In genomic region chr20:62887147-62887859, GRCh38 we compare ENCODE assay signal across 8 cellular contexts. TPM values are rescaled to one million over a fixed set of nuclear protein-coding genes. Genes with fewer than 3 reads are reported as not detected.
DNase-seq lines count a peak whose midpoint lies in the region; ATAC-seq and TF ChIP-seq lines count a peak whose summit lies in the region.

No MANE protein-coding gene starts in this region.

- peaks cover 13% of the 10 kb centered on the region for H4K20me1 ChIP-seq in osteoblast (ENCODE audit: insufficient read depth, low read length)

- H3K27me3 ChIP-seq in osteoblast (ENCODE audit: insufficient read depth, low read length) = no peaks in the 10 kb centered on the region

- H3K79me2 ChIP-seq in osteoblast (ENCODE audit: insufficient read depth, low read length) = peaks cover under 1% of the 10 kb centered on the region

- intact Hi-C loops in activated CD4-positive, alpha-beta T cell treated with anti-CD3 and anti-CD28 coated beads, Interleukin-2, amount 10 ng/mL, durations not matched to agents 24 days and 14 days (cut with micrococcal nuclease) = no loop called here
- intact Hi-C loops in posterior vena cava (cut with DNase I) = no loop called here

- H3K4me2 ChIP-seq in osteoblast (ENCODE audit: insufficient read depth, low read length) = no peak overlapping the region

- no peak overlapping the region for H3K27ac Mint-ChIP-seq in activated CD4-positive, alpha-beta T cell treated with anti-CD3 and anti-CD28 coated beads, Interleukin-2, amount 10 ng/mL, durations not matched to agents 24 days and 14 days

- peaks cover 14% of the 10 kb centered on the region for H3K4me1 Mint-ChIP-seq in activated CD4-positive, alpha-beta T cell treated with anti-CD3 and anti-CD28 coated beads, Interleukin-2, amount 10 ng/mL, durations not matched to agents 24 days and 14 days

- H3K4me1 ChIP-seq in osteoblast (ENCODE audit: insufficient read depth, low read length) = peaks cover 17% of the 10 kb centered on the region

- H3K36me3 Mint-ChIP-seq in activated CD4-positive, alpha-beta T cell treated with anti-CD3 and anti-CD28 coated beads, Interleukin-2, amount 10 ng/mL, durations not matched to agents 24 days and 14 days (ENCODE audit: low read depth) = peaks cover 44% of the 10 kb centered on the region

- H3K9me3 ChIP-seq in osteoblast (ENCODE audit: low read depth, low read length) = no peaks in the 10 kb centered on the region

- no peaks in the 10 kb centered on the region for H3K9me3 Mint-ChIP-seq in activated CD4-positive, alpha-beta T cell treated with anti-CD3 and anti-CD28 coated beads, Interleukin-2, amount 10 ng/mL, durations not matched to agents 24 days and 14 days

- H3K27me3 Mint-ChIP-seq in activated CD4-positive, alpha-beta T cell treated with anti-CD3 and anti-CD28 coated beads, Interleukin-2, amount 10 ng/mL, durations not matched to agents 24 days and 14 days = no peaks in the 10 kb centered on the region

- POLR2A ChIA-PET in GM10248 (lab: Yijun Ruan, JAX) = no interaction called here

- no peak overlapping the region for H3K4me3 Mint-ChIP-seq in activated CD4-positive, alpha-beta T cell treated with anti-CD3 and anti-CD28 coated beads, Interleukin-2, amount 10 ng/mL, durations not matched to agents 24 days and 14 days

- H3K4me3 ChIP-seq in choroid plexus epithelial cell (ENCODE audit: low read depth, low read length) (no peak overlapping the region), osteoblast (ENCODE audit: insufficient read depth, low read length) (no peak overlapping the region)

- ATAC-seq in HG03095 (IDR thresholded peaks at IDR 0.05; ENCODE audit: unreplicated experiment) = no peak

- H3K36me3 ChIP-seq in osteoblast (ENCODE audit: insufficient read depth, low read length) = peaks cover 55% of the 10 kb centered on the region

- CTCF ChIA-PET in GM10248 (lab: Yijun Ruan, JAX) = interaction anchor here (1.5 to 6.3 kb wide), 5 partner anchors 12 to 64 kb away, joined by 4 to 66 read pairs (median 7); no protein-coding TSS in a partner anchor

- DNase-seq in activated CD4-positive, alpha-beta T cell treated with anti-CD3 and anti-CD28 coated beads, Interleukin-2, amount 10 ng/mL, durations not matched to agents 24 days and 14 days = peak; percentile 69
- no peak for DNase-seq in activated CD4-positive, alpha-beta T cell treated with anti-CD3 and anti-CD28 coated beads for 4 hours
- DNase-seq in RPMI8226 (peak; percentile 90), choroid plexus epithelial cell (ENCODE audit: low read depth) (peak; percentile 98), osteoblast (ENCODE audit: insufficient read length, low spot score, missing footprints) (peak; percentile 99), GM10248 (ENCODE audit: extremely low spot score) (no peak), posterior vena cava (ENCODE audit: low spot score) (no peak)

- TF ChIP-seq CTCF in choroid plexus epithelial cell (conservative IDR thresholded peaks at IDR 0.05; ENCODE audit: low read depth, low read length) (peak; percentile 61), osteoblast (IDR thresholded peaks at IDR 0.05; ENCODE audit: extremely low read depth, low read depth, low read length) (peak; percentile 20), GM10248 (IDR thresholded peaks at IDR 0.05; ENCODE audit: control extremely low read depth, extremely low read depth, low read depth, missing control alignments) (no peak)

- peak overlapping the region; percentile 81 for H3K27ac ChIP-seq in osteoblast (ENCODE audit: low read depth, low read length)

- no peak overlapping the region for H2AFZ ChIP-seq in osteoblast (ENCODE audit: low read length)

RNA-seq across cellular contexts. Expression of gene TCFL5, which starts 25.7 kb away (rescaled TPM):
- 5.8 and 6.2 TPM in 2 replicates for total RNA-seq in activated CD4-positive, alpha-beta T cell treated with anti-CD3 and anti-CD28 coated beads, Interleukin-2, amount 10 ng/mL, durations not matched to agents 24 days and 14 days
- total RNA-seq in osteoblast (13.0 TPM in 2 replicates), posterior vena cava (10 to 100 TPM in 1 of 2 donors, 1 to 10 TPM in 1; 9.6 to 10.9 TPM)

RNA-seq across cellular contexts. Expression of gene DIDO1, which starts 39.0 kb away (rescaled TPM):
- total RNA-seq in activated CD4-positive, alpha-beta T cell treated with anti-CD3 and anti-CD28 coated beads, Interleukin-2, amount 10 ng/mL, durations not matched to agents 24 days and 14 days = 58.5 and 61.2 TPM in 2 replicates
- total RNA-seq in osteoblast (44.8 and 46.3 TPM in 2 replicates), posterior vena cava (10 to 100 TPM; 38.5 to 44.1 TPM)

RNA-seq across cellular contexts. Expression of gene GID8, which starts 50.6 kb away (rescaled TPM):
- 50.0 and 58.0 TPM in 2 replicates for total RNA-seq in activated CD4-positive, alpha-beta T cell treated with anti-CD3 and anti-CD28 coated beads, Interleukin-2, amount 10 ng/mL, durations not matched to agents 24 days and 14 days
- total RNA-seq in osteoblast (34.4 and 37.1 TPM in 2 replicates), posterior vena cava (10 to 100 TPM; 14.9 to 20.0 TPM)

Comparison
In these comparisons a context has a peak if more than half of its experiments do, and no peak if none do; other contexts are left out.
1. DNase-seq: peak in activated CD4-positive, alpha-beta T cell treated with anti-CD3 and anti-CD28 coated beads, Interleukin-2, amount 10 ng/mL, durations not matched to agents 24 days and 14 days (single experiment), RPMI8226 (single experiment), choroid plexus epithelial cell (single experiment) and osteoblast (single experiment); none in activated CD4-positive, alpha-beta T cell treated with anti-CD3 and anti-CD28 coated beads for 4 hours (0 of 2), GM10248 (single experiment) and posterior vena cava (single experiment).